13 cellular contexts compared by ENCODE assay signal in genomic region chr1:111538343-111539035, GRCh38. TPM values are rescaled to one million over a fixed set of nuclear protein-coding genes. Genes with fewer than 3 reads are reported as not detected.
DNase-seq lines count a peak whose midpoint lies in the region; ATAC-seq and TF ChIP-seq lines count a peak whose summit lies in the region.
"Had no signal": no experiment of that assay in that cellular context is flagged by ENCODE, and none has a peak within 500 bp of the region (broad histone marks: within the 10 kb centered on the region; RNA-seq: fewer than 3 reads in every experiment).

No MANE protein-coding gene starts in this region.

- no peak overlapping the region for H3K4me3 ChIP-seq in RWPE2 (ENCODE audit: severe bottlenecking)
- H3K4me3 ChIP-seq in smooth muscle cell, result no peak overlapping the region

- no peaks in the 10 kb centered on the region for H4K20me1 ChIP-seq in smooth muscle cell (ENCODE audit: low read depth)

- no peak for TF ChIP-seq CTCF in RWPE2 (IDR thresholded peaks at IDR 0.05; ENCODE audit: poor library complexity, severe bottlenecking)
- no peak for TF ChIP-seq CTCF in smooth muscle cell (IDR thresholded peaks at IDR 0.05; ENCODE audit: borderline replicate concordance, insufficient read depth, poor library complexity, severe bottlenecking)

- DNase-seq in HCEC 1CT (peak; percentile 86), RWPE2 (ENCODE audit: low spot score) (no peak), fibroblast of the conjunctiva (ENCODE audit: low read depth) (peak; percentile 63), smooth muscle cell (lab: John Stamatoyannopoulos, UW; ENCODE audit: unreplicated experiment) (no peak), NCI-H1436 (lab: John Stamatoyannopoulos, UW) (no peak), HUDEP-2 (lab: John Stamatoyannopoulos, UW; ENCODE audit: unreplicated experiment in 76 of 76) (no peak), NCI-H2196 treated with DMSO at 0.1 percent for 48 hours (lab: John Stamatoyannopoulos, UW; ENCODE audit: unreplicated experiment) (no peak)
- no peak for DNase-seq in natural killer cell treated with Interleukin-12 subunit alpha and Interleukin-12 subunit beta and Interleukin-15 and Interleukin-18, amount 100 ng/mL, for 72 hours (ENCODE audit: low spot score)
- DNase-seq: KG1, right cardiac atrium had no signal

- H3K4me3 Mint-ChIP-seq in natural killer cell treated with Interleukin-12 subunit alpha and Interleukin-12 subunit beta and Interleukin-15 and Interleukin-18, amount 100 ng/mL, for 72 hours, result no peak overlapping the region
- H3K4me3 Mint-ChIP-seq: dendritic cell treated with granulocyte-macrophage colony-stimulating factor and Interleukin-4, amounts not matched to agents 40 ng/mL and 50 ng/mL, for 4 days had no signal

- no peak overlapping the region for H3K9ac ChIP-seq in smooth muscle cell (ENCODE audit: low read depth)

- H3K27me3 Mint-ChIP-seq in natural killer cell treated with Interleukin-12 subunit alpha and Interleukin-12 subunit beta and Interleukin-15 and Interleukin-18, amount 100 ng/mL, for 72 hours, result peaks cover 14 to 15% of the 10 kb centered on the region in 2 donors

- 70% methylated on average over 6 of the region's 6 CpGs for WGBS in smooth muscle cell (ENCODE audit: low lambda C conversion rate)

- H3K9me3 ChIP-seq in RWPE2 (ENCODE audit: severe bottlenecking) (no peaks in the 10 kb centered on the region), smooth muscle cell (replicated peaks; ENCODE audit: low read depth) (no peaks in the 10 kb centered on the region)

- no peaks in the 10 kb centered on the region for H3K36me3 Mint-ChIP-seq in natural killer cell treated with Interleukin-12 subunit alpha and Interleukin-12 subunit beta and Interleukin-15 and Interleukin-18, amount 100 ng/mL, for 72 hours

- H3K27me3 ChIP-seq in RWPE2 (ENCODE audit: insufficient read depth, poor library complexity, severe bottlenecking), result no peaks in the 10 kb centered on the region
- H3K27me3 ChIP-seq in smooth muscle cell (ENCODE audit: low read depth), result no peaks in the 10 kb centered on the region

- H3K4me1 ChIP-seq in RWPE2 (ENCODE audit: insufficient read depth, poor library complexity, severe bottlenecking) (peaks cover 24% of the 10 kb centered on the region), smooth muscle cell (ENCODE audit: low read depth) (no peaks in the 10 kb centered on the region)

- no peaks in the 10 kb centered on the region for H3K9me3 Mint-ChIP-seq in natural killer cell treated with Interleukin-12 subunit alpha and Interleukin-12 subunit beta and Interleukin-15 and Interleukin-18, amount 100 ng/mL, for 72 hours
- H3K9me3 Mint-ChIP-seq: dendritic cell treated with granulocyte-macrophage colony-stimulating factor and Interleukin-4, amounts not matched to agents 40 ng/mL and 50 ng/mL, for 4 days had no signal

- H2AFZ ChIP-seq in smooth muscle cell (ENCODE audit: low read depth), result no peak overlapping the region

- H3K4me1 Mint-ChIP-seq in natural killer cell treated with Interleukin-12 subunit alpha and Interleukin-12 subunit beta and Interleukin-15 and Interleukin-18, amount 100 ng/mL, for 72 hours (ENCODE audit: low read depth in 2 of 2), result no peaks in the 10 kb centered on the region

- H3K27ac Mint-ChIP-seq in natural killer cell treated with Interleukin-12 subunit alpha and Interleukin-12 subunit beta and Interleukin-15 and Interleukin-18, amount 100 ng/mL, for 72 hours, result no peak overlapping the region
- H3K27ac Mint-ChIP-seq: dendritic cell treated with granulocyte-macrophage colony-stimulating factor and Interleukin-4, amounts not matched to agents 40 ng/mL and 50 ng/mL, for 4 days had no signal

- H3K79me2 ChIP-seq in smooth muscle cell (ENCODE audit: low read depth), result no peaks in the 10 kb centered on the region

- no peak overlapping the region for H3K4me2 ChIP-seq in smooth muscle cell

- H3K36me3 ChIP-seq in RWPE2 (ENCODE audit: low read depth) (no peaks in the 10 kb centered on the region), smooth muscle cell (ENCODE audit: low read depth) (no peaks in the 10 kb centered on the region)

- no peaks in the 10 kb centered on the region for H3F3A ChIP-seq in smooth muscle cell (ENCODE audit: low read depth)

- H3K27ac ChIP-seq in RWPE2 (ENCODE audit: poor library complexity, severe bottlenecking), result peak overlapping the region; percentile 41
- H3K27ac ChIP-seq in smooth muscle cell (ENCODE audit: low read depth), result peak overlapping the region; percentile 13
- H3K27ac ChIP-seq: RWPE1 had no signal

- peak; percentile 61 for ATAC-seq in RWPE2 (ENCODE audit: low read depth)
- no peak for ATAC-seq in natural killer cell treated with Interleukin-12 subunit alpha and Interleukin-12 subunit beta and Interleukin-15 and Interleukin-18, amount 100 ng/mL, for 72 hours
- ATAC-seq: right cardiac atrium had no signal

RNA-seq across cellular contexts. Expression of gene ADORA3, which starts 35.1 kb away (rescaled TPM):
- not detected in 2 replicates for total RNA-seq in smooth muscle cell
- polyA plus RNA-seq in smooth muscle cell, result 0.14 TPM in 1 of 2 replicates, not detected in the other
- not detected for total RNA-seq in natural killer cell treated with Interleukin-12 subunit alpha and Interleukin-12 subunit beta and Interleukin-15 and Interleukin-18, amount 100 ng/mL, for 72 hours
- total RNA-seq: mononuclear cell had no signal

RNA-seq across cellular contexts. Expression of gene TMIGD3, which starts 35.1 kb away (rescaled TPM):
- total RNA-seq in smooth muscle cell, result not detected in 2 replicates
- not detected in 2 replicates for polyA plus RNA-seq in smooth muscle cell
- not detected for total RNA-seq in natural killer cell treated with Interleukin-12 subunit alpha and Interleukin-12 subunit beta and Interleukin-15 and Interleukin-18, amount 100 ng/mL, for 72 hours
- total RNA-seq: mononuclear cell had no signal

Comparison
In these comparisons a context has a peak if more than half of its experiments do, and no peak if none do; other contexts are left out.
1. DNase-seq: peak in HCEC 1CT (single experiment) and fibroblast of the conjunctiva (single experiment); none in RWPE2 (single experiment), smooth muscle cell (single experiment), NCI-H1436 (single experiment), HUDEP-2 (0 of 76), NCI-H2196 treated with DMSO at 0.1 percent for 48 hours (single experiment) and natural killer cell treated with Interleukin-12 subunit alpha and Interleukin-12 subunit beta and Interleukin-15 and Interleukin-18, amount 100 ng/mL, for 72 hours (single experiment).